14 cellular contexts compared by ENCODE assay signal in the genomic region with DNA sequence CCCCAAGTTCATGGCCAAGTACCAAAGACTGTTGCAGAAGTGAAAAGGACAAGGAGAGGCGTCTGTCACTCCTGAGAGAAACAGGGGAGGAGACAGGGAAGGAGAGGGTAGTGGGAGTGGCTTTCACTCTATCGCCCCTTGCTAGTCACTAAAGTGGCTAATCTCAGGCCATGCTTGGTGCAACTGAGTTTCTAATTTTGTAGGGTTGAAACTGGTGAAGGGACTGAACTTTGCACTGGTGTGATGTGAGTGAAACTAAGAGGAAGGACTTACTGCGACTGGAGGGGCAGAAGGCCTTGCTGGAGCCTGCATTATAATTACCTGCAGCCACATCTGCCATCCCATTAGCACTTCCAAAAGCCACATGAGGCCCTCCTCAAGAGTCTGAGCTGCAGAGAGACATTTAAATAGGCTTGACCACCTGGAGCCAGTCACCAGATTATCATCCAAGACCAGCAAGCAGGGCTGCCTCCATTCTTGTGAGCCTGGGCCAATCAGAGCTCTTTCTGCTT.
DNase-seq lines count a peak whose midpoint lies in the region; ATAC-seq and TF ChIP-seq lines count a peak whose summit lies in the region.
"Had no signal": no experiment of that assay in that cellular context is flagged by ENCODE, and none has a peak within 500 bp of the region (broad histone marks: within the 10 kb centered on the region; RNA-seq: fewer than 3 reads in every experiment).

No MANE protein-coding gene starts in this region.

- H3K27me3 ChIP-seq in right cardiac atrium (ENCODE audit: control insufficient read depth, insufficient read depth) = no peaks in the 10 kb centered on the region
- no peaks in the 10 kb centered on the region for H3K27me3 ChIP-seq in subcutaneous abdominal adipose tissue (ENCODE audit: control insufficient read depth in 5 of 5, insufficient read depth in 4 of 5, low read length in 5 of 5)
- no peaks in the 10 kb centered on the region for H3K27me3 ChIP-seq in PC-3 (ENCODE audit: low read length)

- TF ChIP-seq CTCF in PC-3 (conservative IDR thresholded peaks at IDR 0.05; ENCODE audit: low read depth, low read length) = no peak

- peak; percentile 87 for DNase-seq in NCI-H82 treated with DMSO at 0.1 percent for 48 hours (lab: John Stamatoyannopoulos, UW; ENCODE audit: unreplicated experiment)
- no peak for DNase-seq in right cardiac atrium
- no peak for DNase-seq in LoVo (ENCODE audit: low spot score)
- no peak for DNase-seq in PC-3
- no peak for DNase-seq in T-helper 17 cell
- DNase-seq: activated effector memory CD4-positive, alpha-beta T cell treated with anti-CD3 and anti-CD28 coated beads, Interleukin-2, amount 50 U/mL, for 16 hours; NCI-H1105 treated with DMSO at 0.1 percent for 48 hours; NCI-H510A treated with DMSO at 0.1 percent for 48 hours; SHP77 treated with DMSO at 0.1 percent for 48 hours had no signal

- WGBS in right cardiac atrium = 52% methylated on average over 3 of the region's 3 CpGs

- H3K36me3 Mint-ChIP-seq in T-helper 17 cell (ENCODE audit: low read depth) = peaks cover 2% of the 10 kb centered on the region
- H3K36me3 Mint-ChIP-seq: CD14-positive monocyte had no signal

- H3K9me3 ChIP-seq in right cardiac atrium (ENCODE audit: control insufficient read depth, low read length) = no peaks in the 10 kb centered on the region
- no peaks in the 10 kb centered on the region for H3K9me3 ChIP-seq in subcutaneous abdominal adipose tissue (ENCODE audit: control insufficient read depth in 5 of 5, low read length in 5 of 5)
- H3K9me3 ChIP-seq in PC-3 (ENCODE audit: low read length) = no peaks in the 10 kb centered on the region
- H3K9me3 ChIP-seq in T-helper 17 cell (ENCODE audit: control insufficient read depth, low read length, poor library complexity, severe bottlenecking) = no peaks in the 10 kb centered on the region
- H3K9me3 ChIP-seq: prostate gland had no signal

- H4K20me1 ChIP-seq in PC-3 (ENCODE audit: low read length) = no peaks in the 10 kb centered on the region

- H3K4me2 ChIP-seq in PC-3 (ENCODE audit: low read length) = no peak overlapping the region

- peaks cover 9% of the 10 kb centered on the region for H3K4me1 Mint-ChIP-seq in T-helper 17 cell

- no peaks in the 10 kb centered on the region for H3K9me2 ChIP-seq in PC-3 (replicated peaks; ENCODE audit: low read length)

- CTCF ChIA-PET in PC-3 (lab: Charles Lee) = no interaction called here

- H3K36me3 ChIP-seq in subcutaneous abdominal adipose tissue (ENCODE audit: control insufficient read depth in 5 of 5, insufficient read depth in 5 of 5, low read length in 5 of 5) = no peaks in the 10 kb centered on the region
- H3K36me3 ChIP-seq in PC-3 (ENCODE audit: low read depth, low read length) = no peaks in the 10 kb centered on the region
- H3K36me3 ChIP-seq: prostate gland had no signal

- H3K4me3 ChIP-seq in right cardiac atrium (ENCODE audit: low read length) (no peak overlapping the region), subcutaneous abdominal adipose tissue (ENCODE audit: low read depth in 1 of 5, low read length in 5 of 5) (no peak overlapping the region), PC-3 (ENCODE audit: low read length) (no peak overlapping the region)
- H3K4me3 ChIP-seq: prostate gland had no signal

- H3K27ac ChIP-seq in right cardiac atrium (ENCODE audit: low read length) = no peak overlapping the region
- peak overlapping the region; percentile 77 for H3K27ac ChIP-seq in subcutaneous abdominal adipose tissue (ENCODE audit: low read depth, low read length)
- no peak overlapping the region for H3K27ac ChIP-seq in PC-3 (ENCODE audit: low read length)

- H3K9ac ChIP-seq in subcutaneous abdominal adipose tissue (ENCODE audit: low read length in 5 of 5) (peak overlapping the region in 2 of 5 donors; percentile 27 to 28), PC-3 (ENCODE audit: low read length) (no peak overlapping the region)

- no peaks in the 10 kb centered on the region for H3F3A ChIP-seq in PC-3 (ENCODE audit: low read length, unreplicated experiment)

- POLR2A ChIA-PET in PC-3 (lab: Charles Lee; ENCODE audit: unreplicated experiment) = no interaction called here

- H2AFZ ChIP-seq in PC-3 (ENCODE audit: low read length) = no peak overlapping the region

- ATAC-seq in GM21786 (IDR thresholded peaks at IDR 0.05; ENCODE audit: unreplicated experiment) = peak; percentile 75
- peak; percentile 47 to 53 for ATAC-seq in right cardiac atrium
- ATAC-seq in PC-3 = no peak
- no peak for ATAC-seq in HG03108 (IDR thresholded peaks at IDR 0.05; ENCODE audit: unreplicated experiment)
- no peak for ATAC-seq in T-helper 17 cell

- H3K27ac Mint-ChIP-seq in T-helper 17 cell = no peak overlapping the region
- H3K27ac Mint-ChIP-seq: CD14-positive monocyte had no signal

- H3K4me3 Mint-ChIP-seq in T-helper 17 cell = no peak overlapping the region
- H3K4me3 Mint-ChIP-seq: CD14-positive monocyte had no signal

- peaks cover 14% of the 10 kb centered on the region for H3K4me1 ChIP-seq in right cardiac atrium (ENCODE audit: control insufficient read depth, insufficient read depth, low read length)
- H3K4me1 ChIP-seq in subcutaneous abdominal adipose tissue (ENCODE audit: control insufficient read depth in 5 of 5, insufficient read depth in 5 of 5, low read length in 5 of 5) = peaks cover 21 to 68% (median 66%) of the 10 kb centered on the region in 5 donors
- peaks cover 32% of the 10 kb centered on the region for H3K4me1 ChIP-seq in PC-3 (ENCODE audit: insufficient read depth, low read length)
- H3K4me1 ChIP-seq: prostate gland had no signal

- no peaks in the 10 kb centered on the region for H3K79me2 ChIP-seq in PC-3 (ENCODE audit: low read length)

- no TSS peak for BruUV-seq in PC-3 (replicated peaks; lab: Mats Ljungman, UMichigan)

- H3K27me3 Mint-ChIP-seq in T-helper 17 cell = no peaks in the 10 kb centered on the region

- intact Hi-C loops in right cardiac atrium (cut with DNase I) = no loop called here
- intact Hi-C loops in PC-3 (cut with micrococcal nuclease) = no loop called here

Comparison
In these comparisons a context has a peak if more than half of its experiments do, and no peak if none do; other contexts are left out.
1. ATAC-seq: peak in GM21786 (single experiment) and right cardiac atrium (2 of 2); none in PC-3 (single experiment), HG03108 (single experiment) and T-helper 17 cell (single experiment).